Comparison of ENCODE assay signal across 15 cellular contexts in genomic region chr11:123742778-123743177, GRCh38. TPM values are rescaled to one million over a fixed set of nuclear protein-coding genes. Genes with fewer than 3 reads are reported as not detected.
DNase-seq lines count a peak whose midpoint lies in the region; ATAC-seq, FAIRE-seq and TF ChIP-seq lines count a peak whose summit lies in the region.
"Had no signal": no experiment of that assay in that cellular context is flagged by ENCODE, and none has a peak within 500 bp of the region (broad histone marks: within the 10 kb centered on the region; RNA-seq: fewer than 3 reads in every experiment).

No MANE protein-coding gene starts in this region.

- H2AFZ ChIP-seq in K562 (ENCODE audit: low read depth, low read length): peak overlapping the region; percentile 94

- H3K4me3 ChIP-seq in K562 (peak overlapping the region; percentile 92), brain microvascular endothelial cell (ENCODE audit: low read depth, low read length) (no peak overlapping the region)

- no peak for TF ChIP-seq EP300 in K562 (IDR thresholded peaks at IDR 0.05; ENCODE audit: low read length)

- BruUV-seq in K562 (replicated peaks; lab: Mats Ljungman, UMichigan): no TSS peak

- H4K20me1 ChIP-seq in K562 (replicated peaks; ENCODE audit: control insufficient read depth, insufficient read depth, low read length): no peaks in the 10 kb centered on the region

- no peaks in the 10 kb centered on the region for H3K27me3 ChIP-seq in K562 (ENCODE audit: control insufficient read depth in 2 of 2, insufficient read depth in 2 of 2, low read length in 2 of 2)
- no peaks in the 10 kb centered on the region for H3K27me3 ChIP-seq in brain microvascular endothelial cell (replicated peaks)

- in situ Hi-C loops in K562 (cut with MboI): no loop called here
- in situ Hi-C loops in brain microvascular endothelial cell (cut with HindIII; ENCODE audit: low pct_ligation_motif_present, low sequenced_read_pairs): no loop called here

- no peaks in the 10 kb centered on the region for H3K9me3 ChIP-seq in K562 (replicated peaks; ENCODE audit: control insufficient read depth, insufficient read depth, low read depth, low read length)

- DNase-seq in stimulated activated naive CD8-positive, alpha-beta T cell treated with anti-CD3 and anti-CD28 coated beads, Interleukin-15, Interleukin-2, amounts not matched to agents 100 U/mL and 50 U/mL, for 24 hours: no peak
- DNase-seq in K562 (ENCODE audit: extremely low read depth in 1 of 4, low spot score in 3 of 4) (no peak), mesothelial cell of epicardium (ENCODE audit: low spot score in 2 of 2, unreplicated experiment in 2 of 2) (no peak), brain microvascular endothelial cell (no peak), KG1 (lab: John Stamatoyannopoulos, UW) (no peak), NK-92 (lab: John Stamatoyannopoulos, UW; ENCODE audit: unreplicated experiment) (no peak), erythroblast (lab: John Stamatoyannopoulos, UW) (no peak)
- DNase-seq: activated CD4-positive, alpha-beta T cell treated with anti-CD3 and anti-CD28 coated beads, Interleukin-2, amount 10 ng/mL, durations not matched to agents 7 days and 5 days; NCI-H2081 treated with DMSO at 0.1 percent for 48 hours; stimulated activated naive B cell treated with anti-CD40 and anti-IgM and Interleukin-4, amounts not matched to agents 10 μg/mL and 1 μg/mL and 100 μg/mL, for 72 hours had no signal

- peaks cover 2% of the 10 kb centered on the region for H3K27me3 Mint-ChIP-seq in stimulated activated naive CD8-positive, alpha-beta T cell treated with anti-CD3 and anti-CD28 coated beads, Interleukin-15, Interleukin-2, amounts not matched to agents 100 ng/mL and 50 ng/mL, for 24 hours
- no peaks in the 10 kb centered on the region for H3K27me3 Mint-ChIP-seq in mesothelial cell of epicardium (ENCODE audit: low read depth)

- no peak for ATAC-seq in stimulated activated naive CD8-positive, alpha-beta T cell treated with anti-CD3 and anti-CD28 coated beads, Interleukin-15, Interleukin-2, amounts not matched to agents 100 U/mL and 50 U/mL, for 24 hours
- no peak for ATAC-seq in K562
- ATAC-seq: stimulated activated naive B cell treated with anti-CD40 and anti-IgM and Interleukin-4, amounts not matched to agents 10 μg/mL and 1 μg/mL and 100 μg/mL, for 72 hours had no signal

- H3K79me2 ChIP-seq in K562 (ENCODE audit: control insufficient read depth, insufficient read depth, low read length): peaks cover 39% of the 10 kb centered on the region

- no peaks in the 10 kb centered on the region for H3K9me1 ChIP-seq in K562 (ENCODE audit: control insufficient read depth, insufficient read depth, low read length)

- peak overlapping the region; percentile 87 for H3K27ac ChIP-seq in K562 (ENCODE audit: extremely low read depth, low read depth, low read length)
- H3K27ac ChIP-seq in brain microvascular endothelial cell: no peak overlapping the region

- peaks cover 39% of the 10 kb centered on the region for H3K4me1 Mint-ChIP-seq in stimulated activated naive CD8-positive, alpha-beta T cell treated with anti-CD3 and anti-CD28 coated beads, Interleukin-15, Interleukin-2, amounts not matched to agents 100 ng/mL and 50 ng/mL, for 24 hours (ENCODE audit: low read depth)
- peaks cover 21% of the 10 kb centered on the region for H3K4me1 Mint-ChIP-seq in mesothelial cell of epicardium

- intact Hi-C loops in K562 (cut with micrococcal nuclease): loop anchor here (10.0 kb wide), 1 partner anchor 452 kb away; no protein-coding TSS in a partner anchor

- H3K4me3 Mint-ChIP-seq in stimulated activated naive CD8-positive, alpha-beta T cell treated with anti-CD3 and anti-CD28 coated beads, Interleukin-15, Interleukin-2, amounts not matched to agents 100 ng/mL and 50 ng/mL, for 24 hours: peak overlapping the region; percentile 89
- peak overlapping the region; percentile 79 for H3K4me3 Mint-ChIP-seq in mesothelial cell of epicardium

- no peak for TF ChIP-seq RAD21 in K562 (CRISPR knock-in tag; conservative IDR thresholded peaks at IDR 0.05 in 1 of 2, IDR thresholded peaks at IDR 0.05 in 1 of 2)

- H3K36me3 ChIP-seq in K562 (ENCODE audit: control insufficient read depth, insufficient read depth, low read length) (peaks cover 25% of the 10 kb centered on the region; the same call in 2 of the 3 replicates), brain microvascular endothelial cell (replicated peaks) (peaks cover 7% of the 10 kb centered on the region)

- H3K4me1 ChIP-seq in K562 (replicated peaks in 1 of 2; ENCODE audit: control insufficient read depth in 2 of 2, insufficient read depth in 2 of 2, low read length in 2 of 2): peaks cover 11 to 20% of the 10 kb centered on the region in 2 experiments; a peak in 4 of 5 replicates

- peaks cover 13% of the 10 kb centered on the region for H3K36me3 Mint-ChIP-seq in stimulated activated naive CD8-positive, alpha-beta T cell treated with anti-CD3 and anti-CD28 coated beads, Interleukin-15, Interleukin-2, amounts not matched to agents 100 ng/mL and 50 ng/mL, for 24 hours (ENCODE audit: low read depth)
- H3K36me3 Mint-ChIP-seq in mesothelial cell of epicardium: peaks cover 11% of the 10 kb centered on the region

- peak overlapping the region; percentile 88 for H3K4me2 ChIP-seq in K562 (ENCODE audit: insufficient read depth, low read length)

- FAIRE-seq in K562 (lab: Jason Lieb, UNC): no peak

- POLR2A ChIA-PET in K562 (lab: Yijun Ruan, JAX): interaction anchor here (1.2 to 1.6 kb wide), 2 partner anchors 8 to 13 kb away, joined by 3 to 4 read pairs; no protein-coding TSS in a partner anchor

- CTCF ChIA-PET in K562 (lab: Yijun Ruan, JAX; ENCODE audit: low intra/inter-chr PET ratio): no interaction called here

- peak overlapping the region in 1 of 2 experiments; percentile 86; a peak in 2 of 4 replicates for H3K9ac ChIP-seq in K562 (ENCODE audit: insufficient read depth in 1 of 2, low read depth in 2 of 2, low read length in 2 of 2)

- no peaks in the 10 kb centered on the region for H3K9me3 Mint-ChIP-seq in stimulated activated naive CD8-positive, alpha-beta T cell treated with anti-CD3 and anti-CD28 coated beads, Interleukin-15, Interleukin-2, amounts not matched to agents 100 ng/mL and 50 ng/mL, for 24 hours
- H3K9me3 Mint-ChIP-seq in mesothelial cell of epicardium: peaks cover 1% of the 10 kb centered on the region
- H3K9me3 Mint-ChIP-seq: activated CD4-positive, alpha-beta T cell treated with anti-CD3 and anti-CD28 coated beads, Interleukin-2, amount 10 ng/mL, durations not matched to agents 7 days and 5 days; stimulated activated naive B cell treated with anti-CD40 and anti-IgM and Interleukin-4, amounts not matched to agents 10 μg/mL and 1 μg/mL and 100 μg/mL, for 72 hours had no signal

- TF ChIP-seq CTCF in K562 (IDR thresholded peaks at IDR 0.05 in 2 of 3, conservative IDR thresholded peaks at IDR 0.05 in 1 of 3; ENCODE audit: insufficient read depth in 2 of 3, low read depth in 1 of 3, low read length in 3 of 3) (no peak), mesothelial cell of epicardium (IDR thresholded peaks at IDR 0.05; ENCODE audit: unreplicated experiment) (no peak), brain microvascular endothelial cell (IDR thresholded peaks at IDR 0.05; ENCODE audit: low read depth, low read length, missing control alignments) (no peak)

- 44% methylated on average over 2 of the region's 4 CpGs for WGBS in K562 (ENCODE audit: insufficient coverage, low coverage, missing lambda C conversion rate)

- no peak overlapping the region for H3K27ac Mint-ChIP-seq in stimulated activated naive CD8-positive, alpha-beta T cell treated with anti-CD3 and anti-CD28 coated beads, Interleukin-15, Interleukin-2, amounts not matched to agents 100 ng/mL and 50 ng/mL, for 24 hours
- no peak overlapping the region for H3K27ac Mint-ChIP-seq in mesothelial cell of epicardium

- TF ChIP-seq POLR2A in K562 (conservative IDR thresholded peaks at IDR 0.05): no peak
- TF ChIP-seq POLR2A in erythroblast (IDR thresholded peaks at IDR 0.05; ENCODE audit: low read length): no peak

RNA-seq across cellular contexts. Expression of gene ZNF202, which starts 1.3 kb away (rescaled TPM):
- 32.9 and 33.2 TPM in 2 replicates for total RNA-seq in K562 (2011; cell fraction: chromatin; rRNA removed; ENCODE audit: low replicate concordance)
- 25.8 and 26.8 TPM in 2 replicates for total RNA-seq in K562 (2011; cell fraction: nucleolus; rRNA removed)
- 25.2 and 28.8 TPM in 2 replicates for total RNA-seq in K562 (2011; cell fraction: nucleoplasm; rRNA removed)
- total RNA-seq in K562 (2014; rRNA removed) (11.9 and 12.9 TPM in 2 replicates), K562 (2014; rRNA removed; fragmentation: Illumina TruSeq; extraction: Trizol) (14.4 and 15.3 TPM in 2 replicates), K562 (2015; rRNA removed; fragmentation: Illumina TruSeq; extraction: Trizol) (17.7 and 18.7 TPM in 2 replicates), K562 (2021) (12.7 and 16.5 TPM in 2 replicates), mesothelial cell of epicardium (19.4 to 23.4 TPM (median 23.3 TPM) in 3 replicates)
- polyA plus RNA-seq in K562 (2011; rRNA removed) (9.6 and 15.2 TPM in 2 replicates), K562 (2014; fragmentation: Illumina TruSeq; extraction: Trizol) (11.6 and 12.2 TPM in 2 replicates), K562 (2014; fragmentation: Nextera tagmentation; extraction: Ambion mirVana) (1 to 10 TPM; 2.3 to 3.5 TPM), K562 (2014; rRNA removed) (12.7 and 16.4 TPM in 2 replicates)
- polyA plus RNA-seq in K562 (2011; cell fraction: cytosol; rRNA removed): 5.0 and 5.2 TPM in 2 replicates
- polyA plus RNA-seq in K562 (2011; cell fraction: nucleus; rRNA removed): 27.6 and 40.5 TPM in 2 replicates
- 7.2 and 9.9 TPM in 2 replicates for polyA plus RNA-seq in K562 (2012)
- polyA minus RNA-seq in K562 (2011; rRNA and poly(A)+ RNA removed): 10.0 and 14.7 TPM in 2 replicates
- polyA minus RNA-seq in K562 (2011; cell fraction: cytosol; rRNA and poly(A)+ RNA removed): 3.2 and 4.3 TPM in 2 replicates
- 21.9 and 22.8 TPM in 2 replicates for polyA minus RNA-seq in K562 (2011; cell fraction: nucleus; rRNA and poly(A)+ RNA removed)

RNA-seq across cellular contexts. Expression of gene OR6X1, which starts 11.5 kb away (rescaled TPM):
- total RNA-seq in K562 (2011; cell fraction: chromatin; rRNA removed; ENCODE audit: low replicate concordance): not detected in 2 replicates
- total RNA-seq in K562 (2011; cell fraction: nucleolus; rRNA removed): not detected in 2 replicates
- not detected in 2 replicates for total RNA-seq in K562 (2011; cell fraction: nucleoplasm; rRNA removed)
- total RNA-seq in K562 (2014; rRNA removed): not detected in 2 replicates
- total RNA-seq in K562 (2014; rRNA removed; fragmentation: Illumina TruSeq; extraction: Trizol): not detected in 2 replicates
- total RNA-seq in K562 (2015; rRNA removed; fragmentation: Illumina TruSeq; extraction: Trizol): not detected in 2 replicates
- not detected in 2 replicates for total RNA-seq in K562 (2021)
- polyA plus RNA-seq in K562 (2011; rRNA removed): not detected in 2 replicates
- polyA plus RNA-seq in K562 (2011; cell fraction: cytosol; rRNA removed): not detected in 2 replicates
- not detected in 2 replicates for polyA plus RNA-seq in K562 (2011; cell fraction: nucleus; rRNA removed)
- polyA plus RNA-seq in K562 (2012): not detected in 2 replicates
- polyA plus RNA-seq in K562 (2014; fragmentation: Illumina TruSeq; extraction: Trizol): not detected in 2 replicates
- not detected for polyA plus RNA-seq in K562 (2014; fragmentation: Nextera tagmentation; extraction: Ambion mirVana)
- polyA plus RNA-seq in K562 (2014; rRNA removed): not detected in 2 replicates
- not detected in 2 replicates for polyA minus RNA-seq in K562 (2011; rRNA and poly(A)+ RNA removed)
- not detected in 2 replicates for polyA minus RNA-seq in K562 (2011; cell fraction: cytosol; rRNA and poly(A)+ RNA removed)
- polyA minus RNA-seq in K562 (2011; cell fraction: nucleus; rRNA and poly(A)+ RNA removed): not detected in 2 replicates
- total RNA-seq in mesothelial cell of epicardium: not detected in 3 replicates
- total RNA-seq: activated CD4-positive, alpha-beta T cell treated with anti-CD3 and anti-CD28 coated beads, Interleukin-2, amount 10 ng/mL, durations not matched to agents 7 days and 5 days; cerebellum; kidney epithelial cell; LHCN-M2; omental fat pad had no signal
